ENCODE assay signal across 8 cellular contexts in genomic region chr10:122461729-122462532, GRCh38. TPM values are rescaled to one million over a fixed set of nuclear protein-coding genes. Genes with fewer than 3 reads are reported as not detected.
DNase-seq lines count a peak whose midpoint lies in the region; ATAC-seq, FAIRE-seq and TF ChIP-seq lines count a peak whose summit lies in the region.

No MANE protein-coding gene starts in this region.

- DNase-seq in NCI-H1417 (lab: John Stamatoyannopoulos, UW) (peak in 2 of 3 experiments; percentile 41 to 48), NCI-H1417 treated with DMSO at 0.1 percent for 48 hours (lab: John Stamatoyannopoulos, UW) (no peak), kidney tubule cell (ENCODE audit: low spot score) (peak; percentile 50), NCI-H82 treated with DMSO at 0.1 percent for 48 hours (lab: John Stamatoyannopoulos, UW; ENCODE audit: unreplicated experiment) (no peak), HTR-8/SVneo (ENCODE audit: insufficient read length, low spot score) (no peak)

- ATAC-seq in GM18520 (IDR thresholded peaks at IDR 0.05; ENCODE audit: unreplicated experiment): no peak

- H3K36me3 Mint-ChIP-seq in brain: no peaks in the 10 kb centered on the region
- no peaks in the 10 kb centered on the region for H3K36me3 Mint-ChIP-seq in stimulated activated naive CD8-positive, alpha-beta T cell treated with anti-CD3 and anti-CD28 coated beads, Interleukin-15, Interleukin-2, amounts not matched to agents 100 ng/mL and 50 ng/mL, for 24 hours (ENCODE audit: low read depth)

- H3K9me3 Mint-ChIP-seq in brain: peaks cover 0 to 3% (median 0%) of the 10 kb centered on the region in 5 experiments
- H3K9me3 Mint-ChIP-seq in stimulated activated naive CD8-positive, alpha-beta T cell treated with anti-CD3 and anti-CD28 coated beads, Interleukin-15, Interleukin-2, amounts not matched to agents 100 ng/mL and 50 ng/mL, for 24 hours: no peaks in the 10 kb centered on the region

- H3K27ac Mint-ChIP-seq in brain: peak overlapping the region; percentile 59 to 98 (median 80)
- H3K27ac Mint-ChIP-seq in stimulated activated naive CD8-positive, alpha-beta T cell treated with anti-CD3 and anti-CD28 coated beads, Interleukin-15, Interleukin-2, amounts not matched to agents 100 ng/mL and 50 ng/mL, for 24 hours: no peak overlapping the region

- peaks cover 65% of the 10 kb centered on the region for H3K4me1 Mint-ChIP-seq in brain
- H3K4me1 Mint-ChIP-seq in stimulated activated naive CD8-positive, alpha-beta T cell treated with anti-CD3 and anti-CD28 coated beads, Interleukin-15, Interleukin-2, amounts not matched to agents 100 ng/mL and 50 ng/mL, for 24 hours (ENCODE audit: low read depth): peaks cover 11% of the 10 kb centered on the region

- H3K4me3 Mint-ChIP-seq in brain: peak overlapping the region; percentile 85 to 97 (median 90)
- peak overlapping the region; percentile 80 for H3K4me3 Mint-ChIP-seq in stimulated activated naive CD8-positive, alpha-beta T cell treated with anti-CD3 and anti-CD28 coated beads, Interleukin-15, Interleukin-2, amounts not matched to agents 100 ng/mL and 50 ng/mL, for 24 hours

- TF ChIP-seq CTCF in brain (conservative IDR thresholded peaks at IDR 0.05): no peak

- peaks cover 26% of the 10 kb centered on the region for H3K27me3 Mint-ChIP-seq in brain
- peaks cover 65% of the 10 kb centered on the region for H3K27me3 Mint-ChIP-seq in stimulated activated naive CD8-positive, alpha-beta T cell treated with anti-CD3 and anti-CD28 coated beads, Interleukin-15, Interleukin-2, amounts not matched to agents 100 ng/mL and 50 ng/mL, for 24 hours

- FAIRE-seq in HTR-8/SVneo (lab: Jason Lieb, UNC): no peak

RNA-seq across cellular contexts. Expression of gene HTRA1, which starts 0.6 kb away (rescaled TPM):
- 280 TPM for polyA plus RNA-seq in brain (ENCODE audit: insufficient read depth, low read depth, low replicate concordance)

RNA-seq across cellular contexts. Expression of gene ARMS2, which starts 7.5 kb away (rescaled TPM):
- polyA plus RNA-seq in brain (ENCODE audit: insufficient read depth, low read depth, low replicate concordance): not detected

Comparison
In these comparisons a context has a peak if more than half of its experiments do, and no peak if none do; other contexts are left out.
1. DNase-seq: peak in NCI-H1417 (2 of 3) and kidney tubule cell (single experiment); none in NCI-H1417 treated with DMSO at 0.1 percent for 48 hours (single experiment), NCI-H82 treated with DMSO at 0.1 percent for 48 hours (single experiment) and HTR-8/SVneo (single experiment).